In genomic region chr11:118434553-118435232, GRCh38 we compare ENCODE assay signal across 9 cellular contexts. TPM values are rescaled to one million over a fixed set of nuclear protein-coding genes. Genes with fewer than 3 reads are reported as not detected.
DNase-seq lines count a peak whose midpoint lies in the region; ATAC-seq, FAIRE-seq and TF ChIP-seq lines count a peak whose summit lies in the region.
"Had no signal": no experiment of that assay in that cellular context is flagged by ENCODE, and none has a peak within 500 bp of the region (broad histone marks: within the 10 kb centered on the region; RNA-seq: fewer than 3 reads in every experiment).

No MANE protein-coding gene starts in this region.

- H3K27me3 ChIP-seq in endothelial cell of umbilical vein (ENCODE audit: control insufficient read depth in 2 of 2, insufficient read depth in 2 of 2, low read length in 2 of 2) (no peaks in the 10 kb centered on the region), muscle layer of colon (ENCODE audit: control insufficient read depth in 1 of 2, insufficient read depth in 2 of 2, low read length in 2 of 2) (no peaks in the 10 kb centered on the region)

- no peaks in the 10 kb centered on the region for H3K9me1 ChIP-seq in endothelial cell of umbilical vein (replicated peaks; ENCODE audit: control insufficient read depth, extremely low read depth, insufficient read depth, low read length)

- no peak for FAIRE-seq in endothelial cell of umbilical vein (lab: Jason Lieb, UNC)
- FAIRE-seq: endometrium had no signal

- peaks cover 7% of the 10 kb centered on the region for H4K20me1 ChIP-seq in endothelial cell of umbilical vein (replicated peaks; ENCODE audit: control insufficient read depth, extremely low read depth, insufficient read depth, low read length)

- POLR2A ChIA-PET in endothelial cell of umbilical vein (lab: Charles Lee), result interaction anchor here (0.9 kb wide), 1 partner anchor 33 kb away, joined by 3 read pairs; no protein-coding TSS in a partner anchor

- intact Hi-C loops in endothelial cell of umbilical vein (cut with micrococcal nuclease), result loop anchor here (1.0 to 5.0 kb wide), 2 partner anchors 33 to 133 kb away; partner anchors contain the start of genes ATP5MG and IFT46

- no peak for ATAC-seq in HG02973 (IDR thresholded peaks at IDR 0.05; ENCODE audit: unreplicated experiment)

- CTCF ChIA-PET in endothelial cell of umbilical vein (lab: Charles Lee), result interaction anchor here (1.6 to 2.4 kb wide), 3 partner anchors 9 to 33 kb away, joined by 6 to 9 read pairs (median 8); no protein-coding TSS in a partner anchor

- H3K4me1 ChIP-seq in endothelial cell of umbilical vein (ENCODE audit: control insufficient read depth, extremely low read depth, insufficient read depth, low read length), result peaks cover 29% of the 10 kb centered on the region
- peaks cover 28% of the 10 kb centered on the region for H3K4me1 ChIP-seq in muscle layer of colon (ENCODE audit: insufficient read depth, low read length)

- DNase-seq in NCI-H345 (lab: John Stamatoyannopoulos, UW), result peak; percentile 54
- DNase-seq in activated CD8-positive, alpha-beta memory T cell treated with anti-CD3 and anti-CD28 coated beads for 48 hours (ENCODE audit: low read depth in 2 of 3, low spot score in 2 of 3), result peak; percentile 7 to 28 (median 27)
- peak; percentile 58 for DNase-seq in endothelial cell of umbilical vein (ENCODE audit: low read depth, low spot score)
- peak in 18 of 49 donors; percentile 15 to 55 (median 28) for DNase-seq in substantia nigra (lab: John Stamatoyannopoulos, UW)
- DNase-seq in NCI-H2196 (lab: John Stamatoyannopoulos, UW; ENCODE audit: unreplicated experiment), result no peak

- no peak for TF ChIP-seq POLR2A in endothelial cell of umbilical vein (IDR thresholded peaks at IDR 0.05; ENCODE audit: low read depth, low read length)

- H3K36me3 ChIP-seq in endothelial cell of umbilical vein (ENCODE audit: control insufficient read depth in 2 of 2, extremely low read depth in 1 of 2, insufficient read depth in 2 of 2, low read length in 2 of 2), result no peaks in the 10 kb centered on the region
- H3K36me3 ChIP-seq in muscle layer of colon (ENCODE audit: insufficient read depth, low read length), result no peaks in the 10 kb centered on the region

- dilution Hi-C loops in endothelial cell of umbilical vein (cut with MboI; ENCODE audit: extremely low pct_ligation_motif_present, low sequenced_read_pairs), result no loop called here

- no peak overlapping the region for H3K27ac ChIP-seq in endothelial cell of umbilical vein (ENCODE audit: insufficient read depth, low read depth, low read length)
- H3K27ac ChIP-seq in muscle layer of colon (ENCODE audit: low read depth, low read length), result peak overlapping the region; percentile 89
- peak overlapping the region; percentile 84 for H3K27ac ChIP-seq in substantia nigra (ENCODE audit: low read depth, low read length, poor library complexity, severe bottlenecking)

- peak overlapping the region; percentile 83 for H3K4me2 ChIP-seq in endothelial cell of umbilical vein (ENCODE audit: insufficient read depth, low read length)

- peak overlapping the region; percentile 81 for H2AFZ ChIP-seq in endothelial cell of umbilical vein (ENCODE audit: low read depth, low read length)

- H3K9me3 ChIP-seq in endothelial cell of umbilical vein (replicated peaks; ENCODE audit: control insufficient read depth, insufficient read depth, low read length) (no peaks in the 10 kb centered on the region), muscle layer of colon (ENCODE audit: low read length) (no peaks in the 10 kb centered on the region)

- no peak overlapping the region for H3K9ac ChIP-seq in endothelial cell of umbilical vein (replicated peaks; ENCODE audit: extremely low read depth, insufficient read depth, low read length)
- H3K9ac ChIP-seq in muscle layer of colon (ENCODE audit: low read length), result no peak overlapping the region

- no peak for TF ChIP-seq CTCF in GM12875 (IDR thresholded peaks at IDR 0.05; ENCODE audit: borderline replicate concordance, insufficient read depth, low read depth, low read length)
- no peak for TF ChIP-seq CTCF in endothelial cell of umbilical vein (IDR thresholded peaks at IDR 0.05; ENCODE audit: extremely low read depth in 1 of 2, insufficient read depth in 1 of 2, low read depth in 1 of 2, low read length in 2 of 2)

- peaks cover 31% of the 10 kb centered on the region for H3K79me2 ChIP-seq in endothelial cell of umbilical vein (ENCODE audit: control insufficient read depth, insufficient read depth, low read length)

- BruUV-seq in endothelial cell of umbilical vein (replicated peaks; lab: Mats Ljungman, UMichigan), result no TSS peak

- peak overlapping the region; percentile 93 for H3K4me3 ChIP-seq in GM12875 (ENCODE audit: low read depth, low read length)
- peak overlapping the region; percentile 43 to 61 (median 51) for H3K4me3 ChIP-seq in endothelial cell of umbilical vein (replicated peaks in 1 of 3; ENCODE audit: insufficient read depth in 1 of 3, low read depth in 1 of 3, low read length in 3 of 3)
- H3K4me3 ChIP-seq in muscle layer of colon (ENCODE audit: low read depth in 1 of 2, low read length in 2 of 2), result peak overlapping the region; percentile 79 to 92

TF ChIP-seq in endothelial cell of umbilical vein, 7 proteins besides CTCF, POLR2A, EP300 and RAD21:
- TF ChIP-seq EZH2 (IDR thresholded peaks at IDR 0.05; ENCODE audit: borderline replicate concordance, low read depth, low read length, severe bottlenecking) (no peak), MYC (IDR thresholded peaks at IDR 0.05; ENCODE audit: low read depth, low read length) (no peak), JUN (IDR thresholded peaks at IDR 0.05; ENCODE audit: borderline replicate concordance, insufficient read depth, insufficient read length, low read depth) (no peak), POLR2AphosphoS5 (IDR thresholded peaks at IDR 0.05; ENCODE audit: insufficient read depth, low read depth, low read length) (no peak), FOS (IDR thresholded peaks at IDR 0.05; ENCODE audit: borderline replicate concordance, insufficient read depth, low read length) (no peak), GATA2 (IDR thresholded peaks at IDR 0.05; ENCODE audit: insufficient read depth, insufficient read length, low read depth, low read length) (no peak), MAX (IDR thresholded peaks at IDR 0.05; ENCODE audit: insufficient read depth, insufficient read length) (no peak)

RNA-seq across cellular contexts. Expression of gene KMT2A, which starts 1.6 kb away (rescaled TPM):
- 63.9 and 64.1 TPM in 2 replicates for total RNA-seq in endothelial cell of umbilical vein
- polyA plus RNA-seq in endothelial cell of umbilical vein, result 21.9 and 23.5 TPM in 2 replicates
- 16.1 and 18.4 TPM in 2 replicates for polyA plus RNA-seq in endothelial cell of umbilical vein (2011; cell fraction: cytosol; rRNA removed)
- 77.4 and 94.6 TPM in 2 replicates for polyA plus RNA-seq in endothelial cell of umbilical vein (2011; cell fraction: nucleus; rRNA removed)
- 20.6 and 29.4 TPM in 2 replicates for polyA plus RNA-seq in endothelial cell of umbilical vein (2012)
- 110 and 120 TPM in 2 replicates for polyA minus RNA-seq in endothelial cell of umbilical vein
- polyA minus RNA-seq in endothelial cell of umbilical vein (2011; cell fraction: cytosol; rRNA and poly(A)+ RNA removed), result 20.4 TPM
- polyA minus RNA-seq in endothelial cell of umbilical vein (2011; cell fraction: nucleus; rRNA and poly(A)+ RNA removed), result 116 and 144 TPM in 2 replicates

RNA-seq across cellular contexts. Expression of gene ATP5MG, which starts 33.3 kb away (rescaled TPM):
- 211 and 242 TPM in 2 replicates for total RNA-seq in endothelial cell of umbilical vein
- polyA plus RNA-seq in endothelial cell of umbilical vein, result 328 and 439 TPM in 2 replicates
- 390 and 497 TPM in 2 replicates for polyA plus RNA-seq in endothelial cell of umbilical vein (2011; cell fraction: cytosol; rRNA removed)
- 106 and 109 TPM in 2 replicates for polyA plus RNA-seq in endothelial cell of umbilical vein (2011; cell fraction: nucleus; rRNA removed)
- 322 and 423 TPM in 2 replicates for polyA plus RNA-seq in endothelial cell of umbilical vein (2012)
- 88.2 and 91.2 TPM in 2 replicates for polyA minus RNA-seq in endothelial cell of umbilical vein
- polyA minus RNA-seq in endothelial cell of umbilical vein (2011; cell fraction: cytosol; rRNA and poly(A)+ RNA removed), result 79.8 TPM
- 11.3 and 15.3 TPM in 2 replicates for polyA minus RNA-seq in endothelial cell of umbilical vein (2011; cell fraction: nucleus; rRNA and poly(A)+ RNA removed)
